In genomic region chr10:103044942-103045489, GRCh38 we compare ENCODE assay signal across 1 cellular context.
TF ChIP-seq lines count a peak whose summit lies in the region.

No MANE protein-coding gene starts in this region.

TF ChIP-seq in WTC11, 78 proteins besides CTCF, POLR2A, EP300 and RAD21 (continued from another document):
- no peak for TF ChIP-seq E2F5 (CRISPR knock-in tag; IDR thresholded peaks at IDR 0.05)
